In the genomic region with DNA sequence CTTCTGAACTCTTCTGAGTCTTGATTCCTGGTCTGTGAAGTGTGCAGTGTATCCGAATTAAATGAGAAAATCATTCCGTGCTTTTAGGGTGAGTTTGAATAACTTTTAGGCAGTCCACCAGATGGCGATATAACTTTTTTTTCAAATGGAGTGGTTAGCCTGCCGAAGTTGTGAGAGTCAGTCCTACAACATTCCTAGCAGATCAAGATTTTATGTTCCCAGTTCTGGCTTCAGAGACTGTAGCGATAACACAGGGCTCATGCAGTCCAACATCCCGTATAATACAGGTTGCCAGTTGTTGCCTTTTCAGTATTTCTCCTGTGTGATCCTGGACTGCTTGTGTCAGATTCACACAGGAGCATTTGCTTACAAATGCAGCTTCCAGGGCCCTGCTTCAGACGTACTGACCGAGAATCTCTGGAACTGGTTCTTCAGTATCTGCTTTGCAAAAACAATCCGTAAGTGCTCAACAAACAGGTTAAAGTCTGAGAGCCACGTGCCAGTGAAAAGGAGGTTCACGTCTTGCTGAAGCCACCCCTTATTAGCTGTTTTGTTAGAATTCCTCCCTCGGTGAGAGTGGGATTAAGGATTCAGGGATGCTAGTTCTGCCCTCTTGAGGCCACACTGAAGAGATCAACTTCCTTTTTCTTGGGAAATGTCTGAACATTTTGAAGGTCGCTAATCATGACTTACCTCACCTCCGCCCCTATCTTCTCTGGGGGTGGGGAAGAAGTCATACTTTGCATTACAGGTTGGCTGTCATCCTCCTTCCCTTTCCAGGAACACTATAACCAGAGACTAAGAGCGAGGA, we compare ENCODE assay signal across 7 cellular contexts.
DNase-seq lines count a peak whose midpoint lies in the region; TF ChIP-seq lines count a peak whose summit lies in the region.

No MANE protein-coding gene starts in this region.

- TF ChIP-seq CTCF in cardiac fibroblast (IDR thresholded peaks at IDR 0.05; ENCODE audit: low read depth, low read length), result peak; percentile 50

- peak overlapping the region in 1 of 2 donors; percentile 3 for H3K4me3 ChIP-seq in cardiac fibroblast (replicated peaks in 1 of 2; ENCODE audit: low read depth in 2 of 2, low read length in 2 of 2)

- DNase-seq in ELF-1 (ENCODE audit: low read depth, low spot score), result peak; percentile 56
- peak; percentile 76 for DNase-seq in HCEC 1CT
- peak; percentile 75 for DNase-seq in NCI-H82 (lab: John Stamatoyannopoulos, UW)
- peak in 1 of 2 donors; percentile 85 for DNase-seq in cardiac fibroblast (ENCODE audit: low read depth in 2 of 2)
- peak; percentile 74 for DNase-seq in islet precursor cell
- DNase-seq in smooth muscle cell of the brain vasculature (ENCODE audit: low read depth, low spot score), result peak; percentile 50
- no peak for DNase-seq in activated T-cell treated with anti-CD3 and anti-CD28 coated beads for 4 hours
